In the genomic region with DNA sequence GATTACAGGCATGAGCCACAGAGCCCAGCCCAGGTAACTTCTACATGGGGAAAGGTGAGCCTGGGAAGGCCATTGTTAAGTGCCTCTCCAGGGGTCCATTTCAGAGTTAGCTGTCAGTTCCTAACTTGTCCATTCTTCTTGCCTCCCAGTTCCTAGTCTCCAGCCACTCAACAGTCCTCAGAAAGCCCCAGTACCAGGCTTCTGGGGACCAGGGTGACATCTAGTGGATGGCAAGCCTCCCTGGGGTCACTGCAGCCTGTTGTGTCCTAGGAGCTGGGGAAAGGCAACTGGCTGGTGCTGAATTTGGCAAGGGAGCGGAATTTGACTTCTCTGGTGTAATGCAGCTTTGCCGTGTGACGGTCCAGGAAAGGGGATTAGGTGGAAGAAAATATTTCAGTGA, we compare ENCODE assay signal across 9 cellular contexts. TPM values are rescaled to one million over a fixed set of nuclear protein-coding genes. Genes with fewer than 3 reads are reported as not detected.
DNase-seq lines count a peak whose midpoint lies in the region; ATAC-seq and TF ChIP-seq lines count a peak whose summit lies in the region.
"Had no signal": no experiment of that assay in that cellular context is flagged by ENCODE, and none has a peak within 500 bp of the region (broad histone marks: within the 10 kb centered on the region; RNA-seq: fewer than 3 reads in every experiment).

No MANE protein-coding gene starts in this region.

- H3K9me3 ChIP-seq in Caco-2: no peaks in the 10 kb centered on the region
- H3K9me3 ChIP-seq in WERI-Rb-1 (ENCODE audit: severe bottlenecking): no peaks in the 10 kb centered on the region
- H3K9me3 ChIP-seq in tibial artery: no peaks in the 10 kb centered on the region

- intact Hi-C loops in Caco-2 (cut with micrococcal nuclease; ENCODE audit: unreplicated experiment) (loop anchor here (1.0 kb wide), 1 partner anchor 29 kb away; no protein-coding TSS in a partner anchor), tibial artery (cut with DNase I; ENCODE audit: low total_unique reads) (no loop called here)

- H3K9me3 Mint-ChIP-seq in Caco-2 (ENCODE audit: unreplicated experiment): peaks cover 9% of the 10 kb centered on the region
- H3K9me3 Mint-ChIP-seq: stimulated activated naive CD8-positive, alpha-beta T cell treated with anti-CD3 and anti-CD28 coated beads, Interleukin-15, Interleukin-2, amounts not matched to agents 100 ng/mL and 50 ng/mL, for 24 hours had no signal

- POLR2A ChIA-PET in Caco-2 (lab: Charles Lee): interaction anchor here (1.0 kb wide), 1 partner anchor 29 kb away, joined by 3 read pairs; no protein-coding TSS in a partner anchor

- CTCF ChIA-PET in Caco-2 (lab: Charles Lee): interaction anchor here (0.6 to 2.5 kb wide), 7 partner anchors 13 to 228 kb away, joined by 4 to 22 read pairs (median 4); partner anchors contain the start of gene PLAAT5

- TF ChIP-seq CTCF in Caco-2 (IDR thresholded peaks at IDR 0.05; ENCODE audit: insufficient read depth in 1 of 2, low read depth in 1 of 2, low read length in 1 of 2, severe bottlenecking in 1 of 2, unreplicated experiment in 1 of 2) (peak; percentile 62 to 92), WERI-Rb-1 (IDR thresholded peaks at IDR 0.05; ENCODE audit: low read depth, low read length) (peak; percentile 71), tibial artery (IDR thresholded peaks at IDR 0.05) (peak in 1 of 2 experiments; percentile 24)

- no peak overlapping the region for H3K27ac Mint-ChIP-seq in Caco-2 (ENCODE audit: unreplicated experiment)
- H3K27ac Mint-ChIP-seq: stimulated activated naive CD8-positive, alpha-beta T cell treated with anti-CD3 and anti-CD28 coated beads, Interleukin-15, Interleukin-2, amounts not matched to agents 100 ng/mL and 50 ng/mL, for 24 hours had no signal

- no peaks in the 10 kb centered on the region for H3K36me3 ChIP-seq in Caco-2 (ENCODE audit: control insufficient read depth, insufficient read depth, low read length)
- H3K36me3 ChIP-seq in WERI-Rb-1: no peaks in the 10 kb centered on the region
- H3K36me3 ChIP-seq in tibial artery: no peaks in the 10 kb centered on the region

- H3K27me3 ChIP-seq in Caco-2 (replicated peaks; ENCODE audit: control insufficient read depth, insufficient read depth, low read length) (no peaks in the 10 kb centered on the region), WERI-Rb-1 (ENCODE audit: insufficient read depth, low read depth, severe bottlenecking) (peaks cover 24% of the 10 kb centered on the region), tibial artery (no peaks in the 10 kb centered on the region)

- H3K36me3 Mint-ChIP-seq in Caco-2 (ENCODE audit: insufficient read depth, unreplicated experiment): no peaks in the 10 kb centered on the region

- H3K4me3 ChIP-seq in Caco-2 (ENCODE audit: low read depth, low read length): no peak overlapping the region
- no peak overlapping the region for H3K4me3 ChIP-seq in WERI-Rb-1 (ENCODE audit: low read depth, low read length)
- no peak overlapping the region for H3K4me3 ChIP-seq in tibial artery

- no peak for ATAC-seq in HG03439 (IDR thresholded peaks at IDR 0.05; ENCODE audit: unreplicated experiment)

- H3K4me3 Mint-ChIP-seq in Caco-2 (ENCODE audit: unreplicated experiment): no peak overlapping the region
- H3K4me3 Mint-ChIP-seq: stimulated activated naive CD8-positive, alpha-beta T cell treated with anti-CD3 and anti-CD28 coated beads, Interleukin-15, Interleukin-2, amounts not matched to agents 100 ng/mL and 50 ng/mL, for 24 hours had no signal

- no peaks in the 10 kb centered on the region for H3K27me3 Mint-ChIP-seq in Caco-2 (ENCODE audit: insufficient read depth, unreplicated experiment)
- H3K27me3 Mint-ChIP-seq: stimulated activated naive CD8-positive, alpha-beta T cell treated with anti-CD3 and anti-CD28 coated beads, Interleukin-15, Interleukin-2, amounts not matched to agents 100 ng/mL and 50 ng/mL, for 24 hours had no signal

- H3K4me1 ChIP-seq in Caco-2: peaks cover 7% of the 10 kb centered on the region
- peaks cover 0 to 20% (median 13%) of the 10 kb centered on the region in 4 donors for H3K4me1 ChIP-seq in tibial artery

- H3K27ac ChIP-seq in WERI-Rb-1 (no peak overlapping the region), tibial artery (no peak overlapping the region)

- DNase-seq in Caco-2: peak; percentile 77 to 82
- DNase-seq in HT1080 (ENCODE audit: low read depth): peak; percentile 41
- peak; percentile 46 for DNase-seq in WERI-Rb-1
- peak; percentile 78 for DNase-seq in islet precursor cell
- DNase-seq in NCI-H2107 (lab: John Stamatoyannopoulos, UW): no peak
- DNase-seq in NCI-H345 treated with DMSO at 0.1 percent for 48 hours (lab: John Stamatoyannopoulos, UW; ENCODE audit: unreplicated experiment): no peak
- DNase-seq in tibial artery: no peak

- H3K4me1 Mint-ChIP-seq in Caco-2 (ENCODE audit: low read depth, unreplicated experiment): no peaks in the 10 kb centered on the region

- no TSS peak for BruUV-seq in Caco-2 (replicated peaks; lab: Mats Ljungman, UMichigan)

RNA-seq across cellular contexts. Expression of gene LGALS12, which starts 2.1 kb away (rescaled TPM):
- not detected in 2 replicates for total RNA-seq in Caco-2 (2022)
- total RNA-seq in HT1080 (2014; rRNA removed; shearing (Covaris generic)): not detected in 2 replicates
- polyA plus RNA-seq in HT1080 (2015; cell fraction: cytosol; rRNA removed): 0.31 TPM in 1 of 2 replicates, not detected in the other
- 0.23 TPM in 1 of 2 replicates, not detected in the other for polyA plus RNA-seq in HT1080 (2015; cell fraction: nucleus; rRNA removed)

RNA-seq across cellular contexts. Expression of gene PLAAT5, which starts 17.0 kb away (rescaled TPM):
- 1.2 and 2.3 TPM in 2 replicates for total RNA-seq in Caco-2 (2022)
- not detected in 2 replicates for total RNA-seq in HT1080 (2014; rRNA removed; shearing (Covaris generic))
- polyA plus RNA-seq in HT1080 (2015; cell fraction: cytosol; rRNA removed): not detected in 2 replicates
- polyA plus RNA-seq in HT1080 (2015; cell fraction: nucleus; rRNA removed): not detected in 2 replicates

RNA-seq across cellular contexts. Expression of gene PLAAT4, which starts 28.6 kb away (rescaled TPM):
- 1.2 TPM in 2 replicates for total RNA-seq in Caco-2 (2022)
- total RNA-seq in HT1080 (2014; rRNA removed; shearing (Covaris generic)): 0.11 and 0.20 TPM in 2 replicates
- polyA plus RNA-seq in HT1080 (2015; cell fraction: cytosol; rRNA removed): 1.5 and 2.1 TPM in 2 replicates
- 1.3 and 1.9 TPM in 2 replicates for polyA plus RNA-seq in HT1080 (2015; cell fraction: nucleus; rRNA removed)

RNA-seq across cellular contexts. Expression of gene PLAAT2, which starts 55.2 kb away (rescaled TPM):
- total RNA-seq in Caco-2 (2022): 1.2 TPM in 1 of 2 replicates, not detected in the other
- total RNA-seq in HT1080 (2014; rRNA removed; shearing (Covaris generic)): not detected in 2 replicates
- 0.12 and 0.14 TPM in 2 replicates for polyA plus RNA-seq in HT1080 (2015; cell fraction: cytosol; rRNA removed)
- 0.28 TPM in 1 of 2 replicates, not detected in the other for polyA plus RNA-seq in HT1080 (2015; cell fraction: nucleus; rRNA removed)

Comparison
In these comparisons a context has a peak if more than half of its experiments do, and no peak if none do; other contexts are left out.
1. DNase-seq: peak in Caco-2 (2 of 2), HT1080 (single experiment), WERI-Rb-1 (single experiment) and islet precursor cell (single experiment); none in NCI-H2107 (single experiment), NCI-H345 treated with DMSO at 0.1 percent for 48 hours (single experiment) and tibial artery (0 of 2).